Comparison of ENCODE assay signal across 8 cellular contexts in genomic region chrX:69165116-69165651, GRCh38. TPM values are rescaled to one million over a fixed set of nuclear protein-coding genes. Genes with fewer than 3 reads are reported as not detected.
DNase-seq lines count a peak whose midpoint lies in the region; ATAC-seq and TF ChIP-seq lines count a peak whose summit lies in the region.

Gene PJA1 (minus strand): TSS chrX:69165453. CDS start chrX:69163073, 2,380 bp downstream.

- H3K4me3 ChIP-seq in GM12864 (ENCODE audit: low read depth, low read length) (peak within 1 kb of the TSS; percentile 64), astrocyte of the cerebellum (ENCODE audit: low read depth, low read length) (peak within 1 kb of the TSS; percentile 73), vagina (peak within 1 kb of the TSS; percentile 59 to 68)

- in situ Hi-C loops in astrocyte of the cerebellum (cut with HindIII; ENCODE audit: low sequenced_read_pairs): no loop called here

- peak in 1 of 2 donors; percentile 61 for TF ChIP-seq POLR2A in vagina (IDR thresholded peaks at IDR 0.05)

- no peak for DNase-seq in GM12864 (ENCODE audit: low read depth)
- DNase-seq in NCI-H1417 treated with DMSO at 0.1 percent for 48 hours (lab: John Stamatoyannopoulos, UW): peak; percentile 28
- peak; percentile 55 for DNase-seq in T-helper 22 cell (ENCODE audit: low read depth)
- peak; percentile 18 for DNase-seq in astrocyte of the cerebellum (ENCODE audit: low read depth)
- peak; percentile 77 for DNase-seq in hepatic stellate cell (ENCODE audit: low spot score)
- peak; percentile 12 for DNase-seq in renal cortical epithelial cell (ENCODE audit: low read depth)
- peak; percentile 86 to 88 for DNase-seq in vagina (ENCODE audit: extremely low spot score in 2 of 2)

- intact Hi-C loops in vagina (cut with DNase I): no loop called here

- peak; percentile 94 for ATAC-seq in HG02623 (IDR thresholded peaks at IDR 0.05; ENCODE audit: unreplicated experiment)

- H3K27ac ChIP-seq in vagina: peak within 1 kb of the TSS; percentile 71

- no peaks in the 10 kb centered on the region for H3K36me3 ChIP-seq in vagina

- peaks cover 6% of the 10 kb centered on the region for H3K4me1 ChIP-seq in vagina

- no peaks in the 10 kb centered on the region for H3K27me3 ChIP-seq in vagina

- TF ChIP-seq CTCF in GM12864 (IDR thresholded peaks at IDR 0.05; ENCODE audit: low read depth, low read length, missing control alignments) (no peak), astrocyte of the cerebellum (IDR thresholded peaks at IDR 0.05; ENCODE audit: low read depth, low read length, missing control alignments) (no peak), vagina (IDR thresholded peaks at IDR 0.05) (no peak)

- no peaks in the 10 kb centered on the region for H3K9me3 ChIP-seq in vagina

RNA-seq across cellular contexts. Expression of gene PJA1, which starts in this region (rescaled TPM):
- total RNA-seq in renal cortical epithelial cell (38.0 and 47.1 TPM in 2 replicates), vagina (13.0 TPM)
